ENCODE assay signal across 23 cellular contexts in the genomic region with DNA sequence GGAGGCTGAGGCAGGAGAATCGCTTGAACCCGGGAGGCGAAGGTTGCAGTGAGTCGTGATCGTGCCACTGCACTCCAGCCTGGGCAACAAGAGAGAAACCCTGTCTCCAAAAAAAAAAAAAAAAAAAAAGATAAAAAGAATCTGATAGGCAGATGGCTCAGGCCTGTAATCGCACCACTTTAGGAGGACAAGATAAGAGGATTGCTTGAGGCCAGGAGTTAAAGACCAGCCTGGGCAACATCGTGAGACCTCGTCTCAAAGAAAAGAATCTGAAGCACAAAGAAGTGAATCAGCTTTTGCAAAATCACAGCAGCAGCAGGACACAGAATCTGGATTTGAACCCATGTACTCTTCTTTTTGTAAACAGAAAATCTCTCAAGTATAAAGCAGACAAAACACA. TPM values are rescaled to one million over a fixed set of nuclear protein-coding genes. Genes with fewer than 3 reads are reported as not detected.
A peak's percentile ranks its signal among the peaks of the same experiment; 100 is the strongest.
DNase-seq lines count a peak whose midpoint lies in the region; ATAC-seq and TF ChIP-seq lines count a peak whose summit lies in the region.
"Had no signal": no experiment of that assay in that cellular context is flagged by ENCODE, and none has a peak within 500 bp of the region (broad histone marks: within the 10 kb centered on the region; RNA-seq: fewer than 3 reads in every experiment).

No MANE protein-coding gene starts in this region.

- no peaks in the 10 kb centered on the region for H3K4me1 ChIP-seq in trophoblast cell (ENCODE audit: control insufficient read depth in 1 of 2, insufficient read depth in 2 of 2, low read length in 2 of 2)
- H3K4me1 ChIP-seq: BLaER1, Caco-2 had no signal

- no peak overlapping the region for H3K14ac ChIP-seq in trophoblast cell (ENCODE audit: low read length)

- no peak overlapping the region for H4K12ac ChIP-seq in trophoblast cell (ENCODE audit: low read depth, low read length)

- H3K27ac ChIP-seq in trophoblast cell (ENCODE audit: low read depth, low read length) = no peak overlapping the region
- H3K27ac ChIP-seq: BLaER1 had no signal

- H3K4me2 ChIP-seq in trophoblast cell (ENCODE audit: low read length) = no peak overlapping the region
- H3K4me2 ChIP-seq: BLaER1 had no signal

- no peak overlapping the region for H4K8ac ChIP-seq in trophoblast cell (ENCODE audit: low read depth, low read length)

- no peak for TF ChIP-seq CTCF in GM20000 (IDR thresholded peaks at IDR 0.05; ENCODE audit: extremely low read depth, missing control alignments)

- H3K9ac ChIP-seq in trophoblast cell (ENCODE audit: low read length) = no peak overlapping the region
- H3K9ac ChIP-seq: BLaER1 had no signal

- no peak overlapping the region for H3K4ac ChIP-seq in trophoblast cell (ENCODE audit: low read depth, low read length)

- no peaks in the 10 kb centered on the region for H3K9me3 ChIP-seq in T-helper 17 cell (ENCODE audit: control insufficient read depth, low read length, poor library complexity, severe bottlenecking)
- no peaks in the 10 kb centered on the region for H3K9me3 ChIP-seq in trophoblast cell (ENCODE audit: insufficient read depth, low read depth, low read length)
- H3K9me3 ChIP-seq: BLaER1, Caco-2 had no signal

- H2AK5ac ChIP-seq in trophoblast cell (ENCODE audit: low read length) = no peak overlapping the region

- H3K36me3 Mint-ChIP-seq in activated T-cell treated with anti-CD3 and anti-CD28 coated beads, Interleukin-2, amount 50 U/mL, for 24 hours (ENCODE audit: low read depth) = peaks cover 96% of the 10 kb centered on the region
- H3K36me3 Mint-ChIP-seq in T-helper 17 cell (ENCODE audit: low read depth) = peaks cover 9% of the 10 kb centered on the region

- H3K79me1 ChIP-seq in trophoblast cell (ENCODE audit: low read length) = no peaks in the 10 kb centered on the region

- no peaks in the 10 kb centered on the region for H3K9me3 Mint-ChIP-seq in activated T-cell treated with anti-CD3 and anti-CD28 coated beads, Interleukin-2, amount 50 U/mL, for 24 hours
- H3K9me3 Mint-ChIP-seq: CD4-positive, alpha-beta memory T cell had no signal

- no peak overlapping the region for H4K91ac ChIP-seq in trophoblast cell (ENCODE audit: low read depth, low read length)

- peaks cover 57 to 75% of the 10 kb centered on the region in 2 experiments for H3K36me3 ChIP-seq in trophoblast cell (ENCODE audit: control insufficient read depth in 1 of 2, insufficient read depth in 2 of 2, low read length in 2 of 2)

- peak overlapping the region; percentile 38 for H3K27ac Mint-ChIP-seq in activated T-cell treated with anti-CD3 and anti-CD28 coated beads, Interleukin-2, amount 50 U/mL, for 24 hours
- H3K27ac Mint-ChIP-seq in T-helper 17 cell = peak overlapping the region; percentile 65

- WGBS in trophoblast cell (ENCODE audit: extremely low coverage, insufficient coverage, insufficient read length) = no CpG with 5 or more reads among the region's 8 CpGs

- no peaks in the 10 kb centered on the region for H3K79me2 ChIP-seq in trophoblast cell (ENCODE audit: control insufficient read depth, insufficient read depth, low read length, poor library complexity)

- no peak overlapping the region for H2BK12ac ChIP-seq in trophoblast cell (ENCODE audit: low read length)

- no peak overlapping the region for H3K18ac ChIP-seq in trophoblast cell (ENCODE audit: low read length)

- no peaks in the 10 kb centered on the region for H3K27me3 ChIP-seq in trophoblast cell (ENCODE audit: insufficient read depth, low read length)
- H3K27me3 ChIP-seq: BLaER1 had no signal

- ATAC-seq in T-helper 17 cell (no peak), HG03342 (IDR thresholded peaks at IDR 0.05; ENCODE audit: unreplicated experiment) (no peak)
- ATAC-seq: GM12878 had no signal

- no peaks in the 10 kb centered on the region for H3K27me3 Mint-ChIP-seq in activated T-cell treated with anti-CD3 and anti-CD28 coated beads, Interleukin-2, amount 50 U/mL, for 24 hours
- H3K27me3 Mint-ChIP-seq in T-helper 17 cell = no peaks in the 10 kb centered on the region
- H3K27me3 Mint-ChIP-seq: CD4-positive, alpha-beta memory T cell had no signal

- no peak for DNase-seq in activated T-cell treated with anti-CD3 and anti-CD28 coated beads, Interleukin-2, amount 50 U/mL, for 24 hours
- no peak for DNase-seq in activated T-cell treated with anti-CD3 and anti-CD28 coated beads, Interleukin-2, amount 50 U/mL, for 1 hour
- DNase-seq in T-helper 17 cell (no peak), amniotic epithelial cell (ENCODE audit: low read depth) (peak; percentile 40), trophoblast cell (peak; percentile 29 to 63), COLO829 (ENCODE audit: low spot score) (no peak), GM20000 (ENCODE audit: low spot score) (no peak)
- DNase-seq: Caco-2; CD4-positive, alpha-beta memory T cell; GDM1; HCEC 1CT; KBM-7; MV-4-11; NCI-H1105 treated with DMSO at 0.1 percent for 48 hours; NCI-H146; NCI-H2029; NCI-H446; NCI-H524 treated with DMSO at 0.1 percent for 48 hours; NCI-H774; SHP77 treated with DMSO at 0.1 percent for 48 hours had no signal

- H2BK120ac ChIP-seq in trophoblast cell (ENCODE audit: insufficient read depth, low read length, poor library complexity) = no peak overlapping the region

- H2BK5ac ChIP-seq in trophoblast cell (ENCODE audit: low read depth, low read length, poor library complexity) = no peak overlapping the region

- H3K4me1 Mint-ChIP-seq in activated T-cell treated with anti-CD3 and anti-CD28 coated beads, Interleukin-2, amount 50 U/mL, for 24 hours (ENCODE audit: low read depth) = peaks cover 13% of the 10 kb centered on the region
- peaks cover 7% of the 10 kb centered on the region for H3K4me1 Mint-ChIP-seq in T-helper 17 cell

- no peak overlapping the region for H3K4me3 Mint-ChIP-seq in activated T-cell treated with anti-CD3 and anti-CD28 coated beads, Interleukin-2, amount 50 U/mL, for 24 hours
- H3K4me3 Mint-ChIP-seq in T-helper 17 cell = no peak overlapping the region
- H3K4me3 Mint-ChIP-seq: CD4-positive, alpha-beta memory T cell had no signal

- no peak overlapping the region for H3K23ac ChIP-seq in trophoblast cell (ENCODE audit: low read length)

- no peak overlapping the region for H3K4me3 ChIP-seq in trophoblast cell (ENCODE audit: low read depth, low read length)
- H3K4me3 ChIP-seq: BLaER1, GM12878 had no signal

- no peak overlapping the region for H2AFZ ChIP-seq in trophoblast cell (ENCODE audit: insufficient read depth, low read length, poor library complexity)

RNA-seq across cellular contexts. Expression of a gene that starts 7.6 kb away (rescaled TPM):
- total RNA-seq in T-helper 17 cell = 10 to 100 TPM; 32.1 to 36.8 TPM
- 34.5 and 35.3 TPM in 2 replicates for polyA plus RNA-seq in trophoblast cell (2013)

RNA-seq across cellular contexts. Expression of a gene that starts 15.0 kb away (rescaled TPM):
- 10 to 100 TPM; 60.6 to 64.9 TPM for total RNA-seq in T-helper 17 cell
- polyA plus RNA-seq in trophoblast cell (2013) = 16.9 and 17.2 TPM in 2 replicates

RNA-seq across cellular contexts. Expression of a gene that starts 20.8 kb away (rescaled TPM):
- total RNA-seq in T-helper 17 cell = 1 to 10 TPM; 1.7 to 2.5 TPM
- 76.9 and 86.1 TPM in 2 replicates for polyA plus RNA-seq in trophoblast cell (2013)

Comparison
In these comparisons a context has a peak if more than half of its experiments do, and no peak if none do; other contexts are left out.
1. DNase-seq: peak in amniotic epithelial cell (single experiment) and trophoblast cell (2 of 2); none in activated T-cell treated with anti-CD3 and anti-CD28 coated beads, Interleukin-2, amount 50 U/mL, for 24 hours (single experiment), activated T-cell treated with anti-CD3 and anti-CD28 coated beads, Interleukin-2, amount 50 U/mL, for 1 hour (single experiment), T-helper 17 cell (0 of 3), COLO829 (single experiment) and GM20000 (single experiment).